26 cellular contexts compared by ENCODE assay signal in genomic region chr17:7094661-7095064, GRCh38. TPM values are rescaled to one million over a fixed set of nuclear protein-coding genes. Genes with fewer than 3 reads are reported as not detected.
DNase-seq lines count a peak whose midpoint lies in the region; ATAC-seq, FAIRE-seq and TF ChIP-seq lines count a peak whose summit lies in the region.
"Had no signal": no experiment of that assay in that cellular context is flagged by ENCODE, and none has a peak within 500 bp of the region (broad histone marks: within the 10 kb centered on the region; RNA-seq: fewer than 3 reads in every experiment).

No MANE protein-coding gene starts in this region.

- no peak overlapping the region for H3K23ac ChIP-seq in mesenchymal stem cell (ENCODE audit: low read length in 2 of 2)

- H3K36me3 Mint-ChIP-seq in Caco-2 (ENCODE audit: insufficient read depth, unreplicated experiment): no peaks in the 10 kb centered on the region
- H3K36me3 Mint-ChIP-seq in stimulated activated memory B cell treated with anti-CD40 and anti-IgM and Interleukin-4, amounts not matched to agents 10 μg/mL and 1 μg/mL and 100 μg/mL, for 72 hours: no peaks in the 10 kb centered on the region
- H3K36me3 Mint-ChIP-seq: type B pancreatic cell had no signal

- peak overlapping the region; percentile 62 for H3K27ac Mint-ChIP-seq in Caco-2 (ENCODE audit: unreplicated experiment)
- H3K27ac Mint-ChIP-seq in stimulated activated memory B cell treated with anti-CD40 and anti-IgM and Interleukin-4, amounts not matched to agents 10 μg/mL and 1 μg/mL and 100 μg/mL, for 72 hours: peak overlapping the region; percentile 57
- H3K27ac Mint-ChIP-seq: CD4-positive, alpha-beta T cell; T-helper 2 cell treated with Interferon-gamma antibody and Interleukin-4, amounts not matched to agents 5 μg/mL and 100 μg/mL, for 36 hours; type B pancreatic cell had no signal

- no peak overlapping the region for H3K18ac ChIP-seq in mesenchymal stem cell (ENCODE audit: low read depth in 1 of 2, low read length in 2 of 2)

- H3K4me2 ChIP-seq in OCI-LY3 (ENCODE audit: low read length) (peak overlapping the region; percentile 82), HepG2 (ENCODE audit: low read depth, low read length) (no peak overlapping the region), mesenchymal stem cell (ENCODE audit: low read length, poor library complexity, severe bottlenecking) (no peak overlapping the region)

- no peak for TF ChIP-seq POLR2A in HepG2 (IDR thresholded peaks at IDR 0.05; ENCODE audit: insufficient read depth in 1 of 2, low read depth in 2 of 2, low read length in 2 of 2)

- no peaks in the 10 kb centered on the region for H3K79me1 ChIP-seq in mesenchymal stem cell (replicated peaks; ENCODE audit: low read length, poor library complexity, severe bottlenecking)

- H3K4me3 ChIP-seq in Caco-2 (ENCODE audit: low read depth, low read length) (no peak overlapping the region), OCI-LY3 (ENCODE audit: low read length) (peak overlapping the region; percentile 56), HepG2 (replicated peaks in 1 of 3; ENCODE audit: insufficient read depth in 1 of 3, low read depth in 2 of 3, low read length in 3 of 3) (no peak overlapping the region), mesenchymal stem cell (ENCODE audit: insufficient read depth in 1 of 2, low read depth in 1 of 2, low read length in 2 of 2) (no peak overlapping the region)
- H3K4me3 ChIP-seq: gastrocnemius medialis had no signal

- H2BK12ac ChIP-seq in mesenchymal stem cell (ENCODE audit: low read length in 2 of 2): no peak overlapping the region

- in situ Hi-C loops in HepG2 (cut with HindIII; ENCODE audit: extremely low pct_ligation_motif_present, low pct_unique_long_range_greater_than_20kb): loop anchor here (5.0 kb wide), 1 partner anchor 42 kb away; no protein-coding TSS in a partner anchor

- no peaks in the 10 kb centered on the region for H4K20me1 ChIP-seq in OCI-LY3 (ENCODE audit: insufficient read depth, low read length)
- H4K20me1 ChIP-seq in HepG2 (ENCODE audit: insufficient read depth, low read length): no peaks in the 10 kb centered on the region

- H2BK5ac ChIP-seq in mesenchymal stem cell (ENCODE audit: low read depth, low read length, poor library complexity, severe bottlenecking): no peak overlapping the region

- POLR2A ChIA-PET in Caco-2 (lab: Charles Lee) (no interaction called here), HepG2 (lab: Yijun Ruan, JAX) (interaction anchor here (1.1 kb wide), 1 partner anchor 20 kb away, joined by 3 read pairs; the partner anchor contains the start of gene ASGR2)

- H2AK5ac ChIP-seq in mesenchymal stem cell (ENCODE audit: low read length, severe bottlenecking): no peak overlapping the region

- FAIRE-seq in HepG2 (lab: Jason Lieb, UNC): no peak
- FAIRE-seq: astrocyte, endometrium, GM12892 had no signal

- TF ChIP-seq EP300 in HepG2 (IDR thresholded peaks at IDR 0.05; ENCODE audit: low read depth in 2 of 2, low read length in 2 of 2) (no peak), HepG2 (CRISPR knock-in tag; IDR thresholded peaks at IDR 0.05; ENCODE audit: borderline replicate concordance) (no peak)

- no peak overlapping the region for H2BK120ac ChIP-seq in mesenchymal stem cell (ENCODE audit: low read depth, low read length)

- no peak overlapping the region for H2AFZ ChIP-seq in OCI-LY3 (ENCODE audit: low read depth, low read length)
- no peak overlapping the region for H2AFZ ChIP-seq in HepG2 (ENCODE audit: low read length)
- no peak overlapping the region for H2AFZ ChIP-seq in mesenchymal stem cell (ENCODE audit: low read depth, low read length)

- H3K4me1 ChIP-seq in Caco-2 (no peaks in the 10 kb centered on the region), OCI-LY3 (ENCODE audit: low read length) (peaks cover 34% of the 10 kb centered on the region), HepG2 (ENCODE audit: insufficient read depth, low read length) (peaks cover 8% of the 10 kb centered on the region), mesenchymal stem cell (ENCODE audit: control insufficient read depth, insufficient read depth, low read depth, low read length) (no peaks in the 10 kb centered on the region)
- H3K4me1 ChIP-seq: gastrocnemius medialis had no signal

- BruUV-seq in Caco-2 (replicated peaks; lab: Mats Ljungman, UMichigan) (no TSS peak), HepG2 (replicated peaks; lab: Mats Ljungman, UMichigan) (no TSS peak)

- H4K8ac ChIP-seq in mesenchymal stem cell (ENCODE audit: low read length): no peak overlapping the region

- no peaks in the 10 kb centered on the region for H3K9me3 Mint-ChIP-seq in Caco-2 (ENCODE audit: unreplicated experiment)
- H3K9me3 Mint-ChIP-seq in stimulated activated memory B cell treated with anti-CD40 and anti-IgM and Interleukin-4, amounts not matched to agents 10 μg/mL and 1 μg/mL and 100 μg/mL, for 72 hours: no peaks in the 10 kb centered on the region
- H3K9me3 Mint-ChIP-seq: CD4-positive, alpha-beta T cell; T-helper 2 cell treated with Interferon-gamma antibody and Interleukin-4, amounts not matched to agents 5 μg/mL and 100 μg/mL, for 36 hours had no signal

- TF ChIP-seq CTCF in Caco-2 (IDR thresholded peaks at IDR 0.05; ENCODE audit: insufficient read depth in 1 of 2, low read depth in 1 of 2, low read length in 1 of 2, severe bottlenecking in 1 of 2, unreplicated experiment in 1 of 2) (no peak), OCI-LY3 (IDR thresholded peaks at IDR 0.05; ENCODE audit: low read depth, low read length) (no peak), HepG2 (CRISPR knock-in tag; IDR thresholded peaks at IDR 0.05) (no peak)

- CTCF ChIA-PET in Caco-2 (lab: Charles Lee) (no interaction called here), HepG2 (lab: Yijun Ruan, JAX; ENCODE audit: low intra/inter-chr PET ratio, low total read pairs) (no interaction called here)

- 99% methylated on average over 9 of the region's 10 CpGs for WGBS in HepG2 (ENCODE audit: low lambda C conversion rate)
- WGBS in mesenchymal stem cell: 94% methylated on average over 10 of the region's 10 CpGs

- H3K27ac ChIP-seq in OCI-LY3 (ENCODE audit: low read length) (no peak overlapping the region), HepG2 (ENCODE audit: extremely low read length, insufficient read depth, low read length) (no peak overlapping the region), mesenchymal stem cell (ENCODE audit: low read length, poor library complexity, severe bottlenecking) (no peak overlapping the region)
- H3K27ac ChIP-seq: gastrocnemius medialis had no signal

- H3K79me2 ChIP-seq in OCI-LY3 (ENCODE audit: low read length) (no peaks in the 10 kb centered on the region), HepG2 (ENCODE audit: insufficient read depth, low read length) (no peaks in the 10 kb centered on the region)

- no peak overlapping the region for H3K4ac ChIP-seq in mesenchymal stem cell (ENCODE audit: low read depth in 1 of 2, low read length in 2 of 2)

- DNase-seq in Caco-2: no peak
- no peak for DNase-seq in HepG2 (ENCODE audit: low spot score)
- DNase-seq in mesenchymal stem cell: no peak
- no peak for DNase-seq in NCI-H524 (lab: John Stamatoyannopoulos, UW)
- DNase-seq: activated CD4-positive, alpha-beta T cell treated with anti-CD3 and anti-CD28 coated beads for 4 hours; activated gamma-delta T cell treated with Interleukin-2 at 50 U/mL for 16 hours; central memory CD4-positive, alpha-beta T cell; EL; gastrocnemius medialis; mesendoderm; NCI-H1105 treated with DMSO at 0.1 percent for 48 hours; NCI-H2029; NCI-H69; stimulated activated CD4-positive, alpha-beta T cell treated with anti-CD3 and anti-CD28 coated beads, Interleukin-2, amount 100 ng/mL, for 24 hours had no signal

- H3K4me3 Mint-ChIP-seq in Caco-2 (ENCODE audit: unreplicated experiment): no peak overlapping the region
- no peak overlapping the region for H3K4me3 Mint-ChIP-seq in stimulated activated memory B cell treated with anti-CD40 and anti-IgM and Interleukin-4, amounts not matched to agents 10 μg/mL and 1 μg/mL and 100 μg/mL, for 72 hours
- H3K4me3 Mint-ChIP-seq: T-helper 2 cell treated with Interferon-gamma antibody and Interleukin-4, amounts not matched to agents 5 μg/mL and 100 μg/mL, for 36 hours; type B pancreatic cell had no signal

- H3K9ac ChIP-seq in OCI-LY3 (ENCODE audit: low read length) (peak overlapping the region; percentile 6; the same call in 1 of the 2 replicates), HepG2 (ENCODE audit: insufficient read depth, low read depth, low read length) (no peak overlapping the region), mesenchymal stem cell (ENCODE audit: low read length) (no peak overlapping the region)

- ATAC-seq in HepG2 (peak; percentile 49), GM18870 (IDR thresholded peaks at IDR 0.05; ENCODE audit: unreplicated experiment) (no peak)
- ATAC-seq in stimulated activated memory B cell treated with anti-CD40 and anti-IgM and Interleukin-4, amounts not matched to agents 10 μg/mL and 1 μg/mL and 100 μg/mL, for 72 hours: no peak

- no peaks in the 10 kb centered on the region for H3K36me3 ChIP-seq in Caco-2 (ENCODE audit: control insufficient read depth, insufficient read depth, low read length)
- H3K36me3 ChIP-seq in OCI-LY3 (replicated peaks; ENCODE audit: low read depth, low read length): no peaks in the 10 kb centered on the region
- peaks cover 2 to 7% of the 10 kb centered on the region in 2 experiments; a peak in 3 of 5 replicates for H3K36me3 ChIP-seq in HepG2 (replicated peaks in 1 of 2; ENCODE audit: control insufficient read depth in 1 of 2, insufficient read depth in 2 of 2, low read length in 2 of 2)
- no peaks in the 10 kb centered on the region for H3K36me3 ChIP-seq in mesenchymal stem cell (ENCODE audit: control insufficient read depth in 1 of 2, insufficient read depth in 2 of 2, low read depth in 1 of 2, low read length in 2 of 2)
- H3K36me3 ChIP-seq: gastrocnemius medialis had no signal

- H3K27me3 ChIP-seq in Caco-2 (replicated peaks; ENCODE audit: control insufficient read depth, insufficient read depth, low read length): no peaks in the 10 kb centered on the region
- H3K27me3 ChIP-seq in OCI-LY3 (ENCODE audit: low read depth, low read length): no peaks in the 10 kb centered on the region
- no peaks in the 10 kb centered on the region for H3K27me3 ChIP-seq in HepG2 (ENCODE audit: control insufficient read depth in 1 of 2, insufficient read depth in 2 of 2, low read length in 2 of 2)
- H3K27me3 ChIP-seq in mesenchymal stem cell (ENCODE audit: control insufficient read depth in 1 of 2, insufficient read depth in 1 of 2, low read length in 2 of 2): peaks cover 9 to 38% of the 10 kb centered on the region in 2 experiments

- no peak overlapping the region for H4K91ac ChIP-seq in mesenchymal stem cell (ENCODE audit: low read length)

- H2BK15ac ChIP-seq in mesenchymal stem cell (ENCODE audit: low read depth, poor library complexity, severe bottlenecking): no peak overlapping the region

- intact Hi-C loops in Caco-2 (cut with micrococcal nuclease; ENCODE audit: unreplicated experiment): no loop called here
- intact Hi-C loops in HepG2 (cut with micrococcal nuclease; ENCODE audit: unreplicated experiment): no loop called here

- no peaks in the 10 kb centered on the region for H3K27me3 Mint-ChIP-seq in Caco-2 (ENCODE audit: insufficient read depth, unreplicated experiment)
- H3K27me3 Mint-ChIP-seq in stimulated activated memory B cell treated with anti-CD40 and anti-IgM and Interleukin-4, amounts not matched to agents 10 μg/mL and 1 μg/mL and 100 μg/mL, for 72 hours: peaks cover 12% of the 10 kb centered on the region

- H3K9me3 ChIP-seq in Caco-2 (no peaks in the 10 kb centered on the region), OCI-LY3 (ENCODE audit: insufficient read depth, low read length) (no peaks in the 10 kb centered on the region), HepG2 (ENCODE audit: low read length) (no peaks in the 10 kb centered on the region), mesenchymal stem cell (ENCODE audit: control insufficient read depth, low read length) (no peaks in the 10 kb centered on the region)
- H3K9me3 ChIP-seq: gastrocnemius medialis had no signal

- no peak overlapping the region for H3K14ac ChIP-seq in mesenchymal stem cell (ENCODE audit: low read length in 2 of 2)

- TF ChIP-seq RAD21 in HepG2 (CRISPR knock-in tag; IDR thresholded peaks at IDR 0.05): no peak

- H3K4me1 Mint-ChIP-seq in Caco-2 (ENCODE audit: low read depth, unreplicated experiment): peaks cover 10% of the 10 kb centered on the region
- peaks cover 32% of the 10 kb centered on the region for H3K4me1 Mint-ChIP-seq in stimulated activated memory B cell treated with anti-CD40 and anti-IgM and Interleukin-4, amounts not matched to agents 10 μg/mL and 1 μg/mL and 100 μg/mL, for 72 hours

RNA-seq across cellular contexts. Expression of gene CLEC10A, which starts 14.6 kb away (rescaled TPM):
- not detected in 2 replicates for total RNA-seq in Caco-2 (2022)
- not detected in 2 replicates for total RNA-seq in HepG2 (2016; rRNA removed; fragmentation: Illumina TruSeq; extraction: Trizol)
- total RNA-seq in HepG2 (2016; cell fraction: cytosol; rRNA removed; fragmentation: Illumina TruSeq; extraction: Trizol; ENCODE audit: low read depth): not detected in 2 replicates
- total RNA-seq in HepG2 (2016; cell fraction: insoluble cytoplasmic fraction; rRNA removed; fragmentation: Illumina TruSeq; extraction: Trizol): 0.06 TPM in 1 of 2 replicates, not detected in the other
- not detected in 2 replicates for total RNA-seq in HepG2 (2016; cell fraction: membrane; rRNA removed; fragmentation: Illumina TruSeq; extraction: Trizol)
- total RNA-seq in HepG2 (2016; cell fraction: nucleus; rRNA removed; fragmentation: Illumina TruSeq; extraction: Trizol): 0.19 TPM in 1 of 2 replicates, not detected in the other
- polyA plus RNA-seq in HepG2 (2011; rRNA removed): 0.33 and 0.65 TPM in 2 replicates
- 0.08 and 0.14 TPM in 2 replicates for polyA plus RNA-seq in HepG2 (2011; cell fraction: cytosol; rRNA removed)
- polyA plus RNA-seq in HepG2 (2011; cell fraction: nucleus; rRNA removed): 1.3 and 2.4 TPM in 2 replicates
- 0.35 and 0.48 TPM in 2 replicates for polyA plus RNA-seq in HepG2 (2012)
- not detected in 2 replicates for polyA plus RNA-seq in HepG2 (2016; cell fraction: cytosol; fragmentation: Illumina TruSeq; extraction: Trizol; ENCODE audit: low read depth)
- polyA plus RNA-seq in HepG2 (2016; cell fraction: insoluble cytoplasmic fraction; fragmentation: Illumina TruSeq; extraction: Trizol; ENCODE audit: low read depth): not detected in 2 replicates
- polyA plus RNA-seq in HepG2 (2016; cell fraction: membrane; fragmentation: Illumina TruSeq; extraction: Trizol; ENCODE audit: low read depth): not detected in 2 replicates
- polyA plus RNA-seq in HepG2 (2016; cell fraction: nucleus; fragmentation: Illumina TruSeq; extraction: Trizol; ENCODE audit: insufficient read depth, low read depth): 0.68 and 0.90 TPM in 2 replicates
- 0.18 TPM in 1 of 2 replicates, not detected in the other for polyA minus RNA-seq in HepG2 (2011; rRNA and poly(A)+ RNA removed; ENCODE audit: low replicate concordance)
- polyA minus RNA-seq in HepG2 (2011; cell fraction: cytosol; rRNA and poly(A)+ RNA removed): not detected in 2 replicates
- polyA minus RNA-seq in HepG2 (2011; cell fraction: nucleus; rRNA and poly(A)+ RNA removed): 0.64 and 1.2 TPM in 2 replicates
- polyA plus RNA-seq in mesenchymal stem cell (2013, experiment 1 of 2): not detected
- polyA plus RNA-seq in mesenchymal stem cell (2013, experiment 2 of 2): not detected
- total RNA-seq: astrocyte, H4, myocyte, renal cortical epithelial cell had no signal

RNA-seq across cellular contexts. Expression of gene ASGR2, which starts 20.0 kb away (rescaled TPM):
- total RNA-seq in Caco-2 (2022) (12.8 and 14.3 TPM in 2 replicates), HepG2 (2016; rRNA removed; fragmentation: Illumina TruSeq; extraction: Trizol) (142 and 320 TPM in 2 replicates)
- 153 and 157 TPM in 2 replicates for total RNA-seq in HepG2 (2016; cell fraction: cytosol; rRNA removed; fragmentation: Illumina TruSeq; extraction: Trizol; ENCODE audit: low read depth)
- 137 and 326 TPM in 2 replicates for total RNA-seq in HepG2 (2016; cell fraction: insoluble cytoplasmic fraction; rRNA removed; fragmentation: Illumina TruSeq; extraction: Trizol)
- 154 and 165 TPM in 2 replicates for total RNA-seq in HepG2 (2016; cell fraction: membrane; rRNA removed; fragmentation: Illumina TruSeq; extraction: Trizol)
- total RNA-seq in HepG2 (2016; cell fraction: nucleus; rRNA removed; fragmentation: Illumina TruSeq; extraction: Trizol): 251 and 289 TPM in 2 replicates
- 754 and 762 TPM in 2 replicates for polyA plus RNA-seq in HepG2 (2011; rRNA removed)
- polyA plus RNA-seq in HepG2 (2011; cell fraction: cytosol; rRNA removed): 620 and 780 TPM in 2 replicates
- 692 and 800 TPM in 2 replicates for polyA plus RNA-seq in HepG2 (2011; cell fraction: nucleus; rRNA removed)
- 341 and 394 TPM in 2 replicates for polyA plus RNA-seq in HepG2 (2012)
- polyA plus RNA-seq in HepG2 (2016; cell fraction: cytosol; fragmentation: Illumina TruSeq; extraction: Trizol; ENCODE audit: low read depth): 194 and 207 TPM in 2 replicates
- 170 and 186 TPM in 2 replicates for polyA plus RNA-seq in HepG2 (2016; cell fraction: insoluble cytoplasmic fraction; fragmentation: Illumina TruSeq; extraction: Trizol; ENCODE audit: low read depth)
- polyA plus RNA-seq in HepG2 (2016; cell fraction: membrane; fragmentation: Illumina TruSeq; extraction: Trizol; ENCODE audit: low read depth): 175 and 177 TPM in 2 replicates
- 623 and 667 TPM in 2 replicates for polyA plus RNA-seq in HepG2 (2016; cell fraction: nucleus; fragmentation: Illumina TruSeq; extraction: Trizol; ENCODE audit: insufficient read depth, low read depth)
- 371 TPM in 1 of 2 replicates, not detected in the other for polyA minus RNA-seq in HepG2 (2011; rRNA and poly(A)+ RNA removed; ENCODE audit: low replicate concordance)
- 131 TPM in 2 replicates for polyA minus RNA-seq in HepG2 (2011; cell fraction: cytosol; rRNA and poly(A)+ RNA removed)
- 102 and 109 TPM in 2 replicates for polyA minus RNA-seq in HepG2 (2011; cell fraction: nucleus; rRNA and poly(A)+ RNA removed)
- not detected for polyA plus RNA-seq in mesenchymal stem cell (2013, experiment 1 of 2)
- not detected for polyA plus RNA-seq in mesenchymal stem cell (2013, experiment 2 of 2)
- total RNA-seq: astrocyte, myocyte, renal cortical epithelial cell had no signal

RNA-seq across cellular contexts. Expression of gene SLC16A11, which starts 50.8 kb away (rescaled TPM):
- total RNA-seq in Caco-2 (2022): 0.35 and 0.43 TPM in 2 replicates
- not detected in 2 replicates for total RNA-seq in HepG2 (2016; rRNA removed; fragmentation: Illumina TruSeq; extraction: Trizol)
- not detected in 2 replicates for total RNA-seq in HepG2 (2016; cell fraction: cytosol; rRNA removed; fragmentation: Illumina TruSeq; extraction: Trizol; ENCODE audit: low read depth)
- not detected in 2 replicates for total RNA-seq in HepG2 (2016; cell fraction: insoluble cytoplasmic fraction; rRNA removed; fragmentation: Illumina TruSeq; extraction: Trizol)
- total RNA-seq in HepG2 (2016; cell fraction: membrane; rRNA removed; fragmentation: Illumina TruSeq; extraction: Trizol): not detected in 2 replicates
- not detected in 2 replicates for total RNA-seq in HepG2 (2016; cell fraction: nucleus; rRNA removed; fragmentation: Illumina TruSeq; extraction: Trizol)
- polyA plus RNA-seq in HepG2 (2011; rRNA removed): not detected in 2 replicates
- polyA plus RNA-seq in HepG2 (2011; cell fraction: cytosol; rRNA removed): not detected in 2 replicates
- not detected in 2 replicates for polyA plus RNA-seq in HepG2 (2011; cell fraction: nucleus; rRNA removed)
- polyA plus RNA-seq in HepG2 (2012): 0.27 and 0.29 TPM in 2 replicates
- polyA plus RNA-seq in HepG2 (2016; cell fraction: cytosol; fragmentation: Illumina TruSeq; extraction: Trizol; ENCODE audit: low read depth): not detected in 2 replicates
- not detected in 2 replicates for polyA plus RNA-seq in HepG2 (2016; cell fraction: insoluble cytoplasmic fraction; fragmentation: Illumina TruSeq; extraction: Trizol; ENCODE audit: low read depth)
- polyA plus RNA-seq in HepG2 (2016; cell fraction: membrane; fragmentation: Illumina TruSeq; extraction: Trizol; ENCODE audit: low read depth): not detected in 2 replicates
- polyA plus RNA-seq in HepG2 (2016; cell fraction: nucleus; fragmentation: Illumina TruSeq; extraction: Trizol; ENCODE audit: insufficient read depth, low read depth): not detected in 2 replicates
- polyA minus RNA-seq in HepG2 (2011; rRNA and poly(A)+ RNA removed; ENCODE audit: low replicate concordance): not detected in 2 replicates
- polyA minus RNA-seq in HepG2 (2011; cell fraction: cytosol; rRNA and poly(A)+ RNA removed): not detected in 2 replicates
- not detected in 2 replicates for polyA minus RNA-seq in HepG2 (2011; cell fraction: nucleus; rRNA and poly(A)+ RNA removed)
- polyA plus RNA-seq in mesenchymal stem cell (2013, experiment 1 of 2): 0.21 TPM
- 0.30 TPM for polyA plus RNA-seq in mesenchymal stem cell (2013, experiment 2 of 2)
- total RNA-seq: astrocyte, H4, renal cortical epithelial cell had no signal

RNA-seq across cellular contexts. Expression of gene SLC16A13, which starts 58.8 kb away (rescaled TPM):
- total RNA-seq in Caco-2 (2022): 7.1 and 8.7 TPM in 2 replicates
- total RNA-seq in HepG2 (2016; rRNA removed; fragmentation: Illumina TruSeq; extraction: Trizol): 1.9 and 3.0 TPM in 2 replicates
- 0.51 and 0.71 TPM in 2 replicates for total RNA-seq in HepG2 (2016; cell fraction: cytosol; rRNA removed; fragmentation: Illumina TruSeq; extraction: Trizol; ENCODE audit: low read depth)
- total RNA-seq in HepG2 (2016; cell fraction: insoluble cytoplasmic fraction; rRNA removed; fragmentation: Illumina TruSeq; extraction: Trizol): 1.8 and 3.1 TPM in 2 replicates
- 1.5 and 1.6 TPM in 2 replicates for total RNA-seq in HepG2 (2016; cell fraction: membrane; rRNA removed; fragmentation: Illumina TruSeq; extraction: Trizol)
- total RNA-seq in HepG2 (2016; cell fraction: nucleus; rRNA removed; fragmentation: Illumina TruSeq; extraction: Trizol): 5.5 and 6.1 TPM in 2 replicates
- 2.2 and 3.4 TPM in 2 replicates for polyA plus RNA-seq in HepG2 (2011; rRNA removed)
- 2.1 and 2.2 TPM in 2 replicates for polyA plus RNA-seq in HepG2 (2011; cell fraction: cytosol; rRNA removed)
- 6.8 and 9.2 TPM in 2 replicates for polyA plus RNA-seq in HepG2 (2011; cell fraction: nucleus; rRNA removed)
- 5.4 and 8.2 TPM in 2 replicates for polyA plus RNA-seq in HepG2 (2012)
- 0.70 and 1.4 TPM in 2 replicates for polyA plus RNA-seq in HepG2 (2016; cell fraction: cytosol; fragmentation: Illumina TruSeq; extraction: Trizol; ENCODE audit: low read depth)
- polyA plus RNA-seq in HepG2 (2016; cell fraction: insoluble cytoplasmic fraction; fragmentation: Illumina TruSeq; extraction: Trizol; ENCODE audit: low read depth): 5.9 and 6.3 TPM in 2 replicates
- 1.7 TPM in 2 replicates for polyA plus RNA-seq in HepG2 (2016; cell fraction: membrane; fragmentation: Illumina TruSeq; extraction: Trizol; ENCODE audit: low read depth)
- 15.2 and 15.6 TPM in 2 replicates for polyA plus RNA-seq in HepG2 (2016; cell fraction: nucleus; fragmentation: Illumina TruSeq; extraction: Trizol; ENCODE audit: insufficient read depth, low read depth)
- 4.8 and 7.6 TPM in 2 replicates for polyA minus RNA-seq in HepG2 (2011; rRNA and poly(A)+ RNA removed; ENCODE audit: low replicate concordance)
- 2.9 and 4.4 TPM in 2 replicates for polyA minus RNA-seq in HepG2 (2011; cell fraction: cytosol; rRNA and poly(A)+ RNA removed)
- polyA minus RNA-seq in HepG2 (2011; cell fraction: nucleus; rRNA and poly(A)+ RNA removed): 3.1 and 5.2 TPM in 2 replicates
- 8.4 TPM for polyA plus RNA-seq in mesenchymal stem cell (2013, experiment 1 of 2)
- 8.0 TPM for polyA plus RNA-seq in mesenchymal stem cell (2013, experiment 2 of 2)
